In genomic region chr9:109012009-109012875, GRCh38 we compare ENCODE assay signal across 8 cellular contexts. TPM values are rescaled to one million over a fixed set of nuclear protein-coding genes. Genes with fewer than 3 reads are reported as not detected.
DNase-seq lines count a peak whose midpoint lies in the region; FAIRE-seq and TF ChIP-seq lines count a peak whose summit lies in the region.

No MANE protein-coding gene starts in this region.

- dilution Hi-C loops in keratinocyte (cut with MboI; ENCODE audit: extremely low pct_ligation_motif_present, low sequenced_read_pairs), result no loop called here

- H2AFZ ChIP-seq in MM.1S (ENCODE audit: low read length), result peak overlapping the region; percentile 71
- peak overlapping the region; percentile 26 for H2AFZ ChIP-seq in keratinocyte (ENCODE audit: control insufficient read depth, low read length)

- peak overlapping the region; percentile 93 for H3K9ac ChIP-seq in MM.1S (ENCODE audit: low read length)
- peak overlapping the region; percentile 93 for H3K9ac ChIP-seq in keratinocyte (ENCODE audit: control insufficient read depth, extremely low read depth, insufficient read depth, low read length)

- FAIRE-seq in keratinocyte (lab: Jason Lieb, UNC), result peak; percentile 87

- no peaks in the 10 kb centered on the region for H3K9me1 ChIP-seq in keratinocyte (ENCODE audit: control insufficient read depth, extremely low read depth, insufficient read depth, low read length)

- in situ Hi-C loops in HAP-1 (cut with MboI; ENCODE audit: low sequenced_read_pairs), result no loop called here

- H3K4me2 ChIP-seq in MM.1S (ENCODE audit: low read depth, low read length) (peak overlapping the region; percentile 74), keratinocyte (ENCODE audit: control insufficient read depth, extremely low read depth, insufficient read depth, low read depth, low read length) (peak overlapping the region; percentile 100)

- no peaks in the 10 kb centered on the region for H4K20me1 ChIP-seq in MM.1S (ENCODE audit: insufficient read depth, low read length)
- peaks cover 4% of the 10 kb centered on the region for H4K20me1 ChIP-seq in keratinocyte (ENCODE audit: control insufficient read depth, extremely low read depth, insufficient read depth, low read length)

- peaks cover 13% of the 10 kb centered on the region; the same call in 1 of the 2 replicates for H3F3A ChIP-seq in MM.1S (ENCODE audit: insufficient read depth, low read length)

- H3K9me3 ChIP-seq in HAP-1 (no peaks in the 10 kb centered on the region), MM.1S (replicated peaks; ENCODE audit: insufficient read depth, low read length) (no peaks in the 10 kb centered on the region), keratinocyte (ENCODE audit: control insufficient read depth, low read depth, low read length) (no peaks in the 10 kb centered on the region)

- H3K27ac ChIP-seq in MM.1S (ENCODE audit: low read length), result peak overlapping the region; percentile 65; the same call in 1 of the 2 replicates
- peak overlapping the region; percentile 85 for H3K27ac ChIP-seq in keratinocyte (ENCODE audit: control insufficient read depth, insufficient read depth, low read length)

- no peaks in the 10 kb centered on the region; the same call in 1 of the 2 replicates for H3K36me3 ChIP-seq in HAP-1 (replicated peaks)
- H3K36me3 ChIP-seq in MM.1S (replicated peaks; ENCODE audit: insufficient read depth, low read length), result no peaks in the 10 kb centered on the region
- peaks cover 0 to 8% of the 10 kb centered on the region in 2 experiments for H3K36me3 ChIP-seq in keratinocyte (ENCODE audit: control insufficient read depth in 2 of 2, extremely low read depth in 1 of 2, insufficient read depth in 2 of 2, low read length in 2 of 2)

- no peaks in the 10 kb centered on the region for H3K9me2 ChIP-seq in MM.1S (replicated peaks; ENCODE audit: insufficient read depth, low read length)

- H3K4me3 ChIP-seq in HAP-1, result peak overlapping the region; percentile 72
- H3K4me3 ChIP-seq in MM.1S (ENCODE audit: low read length), result peak overlapping the region; percentile 93
- H3K4me3 ChIP-seq in keratinocyte (ENCODE audit: control insufficient read depth in 2 of 3, extremely low read depth in 1 of 3, insufficient read depth in 2 of 3, low read depth in 1 of 3, low read length in 3 of 3), result peak overlapping the region; percentile 74 to 77 (median 75)

- peaks cover 57% of the 10 kb centered on the region for H3K79me2 ChIP-seq in MM.1S (ENCODE audit: low read length)
- peaks cover 46% of the 10 kb centered on the region for H3K79me2 ChIP-seq in keratinocyte (ENCODE audit: control insufficient read depth, insufficient read depth, low read length)

- H3K27me3 ChIP-seq in HAP-1 (ENCODE audit: low read depth), result no peaks in the 10 kb centered on the region
- H3K27me3 ChIP-seq in MM.1S (replicated peaks; ENCODE audit: insufficient read depth, low read length), result no peaks in the 10 kb centered on the region
- H3K27me3 ChIP-seq in keratinocyte (ENCODE audit: control insufficient read depth, extremely low read depth, insufficient read depth, low read length), result no peaks in the 10 kb centered on the region

- peaks cover 20% of the 10 kb centered on the region for H3K4me1 ChIP-seq in HAP-1
- peaks cover 20% of the 10 kb centered on the region for H3K4me1 ChIP-seq in MM.1S (ENCODE audit: low read length)
- H3K4me1 ChIP-seq in keratinocyte (ENCODE audit: control insufficient read depth, extremely low read depth, insufficient read depth, low read length), result peaks cover 35% of the 10 kb centered on the region

- DNase-seq in GM03348 (ENCODE audit: low spot score), result peak; percentile 83
- peak; percentile 28 to 58 for DNase-seq in HAP-1 (ENCODE audit: low spot score in 2 of 2)
- DNase-seq in MM.1S, result peak; percentile 52
- peak; percentile 41 for DNase-seq in UCSD-AML1 (lab: John Stamatoyannopoulos, UW; ENCODE audit: unreplicated experiment)
- DNase-seq in central memory CD4-positive, alpha-beta T cell, result peak; percentile 9
- peak; percentile 81 for DNase-seq in keratinocyte (ENCODE audit: low read depth, low spot score)
- DNase-seq in stimulated activated CD4-positive, alpha-beta T cell treated with anti-CD3 and anti-CD28 coated beads, Interleukin-12 subunit alpha, Interleukin-12 subunit beta, amount 100 ng/mL, for 24 hours (ENCODE audit: low read depth in 2 of 2), result peak; percentile 27 to 47
- no peak for DNase-seq in SKM-1 (lab: John Stamatoyannopoulos, UW; ENCODE audit: unreplicated experiment)

- TF ChIP-seq CTCF in MM.1S (IDR thresholded peaks at IDR 0.05; ENCODE audit: low read length) (no peak), keratinocyte (optimal IDR thresholded peaks at IDR 0.05 in 1 of 3, IDR thresholded peaks at IDR 0.05 in 1 of 3, conservative IDR thresholded peaks at IDR 0.05 in 1 of 3; ENCODE audit: extremely low read depth in 1 of 3, insufficient read depth in 2 of 3, low read length in 3 of 3) (peak in 1 of 3 experiments; percentile 14)

RNA-seq across cellular contexts. Expression of gene CTNNAL1, which starts 1.1 kb away (rescaled TPM):
- 30.9 to 112 TPM (median 89.7 TPM) in 3 replicates for polyA plus RNA-seq in keratinocyte
- 28.2 TPM for polyA plus RNA-seq in keratinocyte (2011; ENCODE audit: low read depth)
- polyA plus RNA-seq in keratinocyte (2011; cell fraction: cytosol; rRNA removed), result 49.6 and 89.7 TPM in 2 replicates
- 22.9 and 28.1 TPM in 2 replicates for polyA plus RNA-seq in keratinocyte (2011; cell fraction: nucleus; rRNA removed)
- 13.2 and 88.8 TPM in 2 replicates for polyA plus RNA-seq in keratinocyte (2012; ENCODE audit: low replicate concordance)
- 5.0 to 54.5 TPM (median 13.6 TPM) in 3 replicates for polyA minus RNA-seq in keratinocyte
- 39.3 TPM for polyA minus RNA-seq in keratinocyte (2011; cell fraction: cytosol; rRNA and poly(A)+ RNA removed)
- 5.5 and 11.1 TPM in 2 replicates for polyA minus RNA-seq in keratinocyte (2011; cell fraction: nucleus; rRNA and poly(A)+ RNA removed)
